Comparison of ENCODE assay signal across 1 cellular context in the genomic region with DNA sequence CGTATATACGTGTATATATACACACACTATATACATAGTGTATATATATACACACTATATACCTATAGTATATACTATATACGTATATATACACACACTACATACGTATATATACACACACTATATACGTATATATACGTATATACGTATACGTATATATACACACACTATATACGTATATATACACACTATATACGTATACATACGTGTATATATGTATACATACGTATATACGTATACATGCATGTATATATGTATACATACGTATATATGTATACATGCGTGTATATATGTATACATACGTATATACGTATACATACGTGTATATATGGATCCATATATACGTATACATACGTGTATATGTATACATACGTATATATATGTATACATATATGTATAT.
A peak's percentile ranks its signal among the peaks of the same experiment; 100 is the strongest.
TF ChIP-seq lines count a peak whose summit lies in the region.

No MANE protein-coding gene starts in this region.

TF ChIP-seq in K562, 482 proteins besides CTCF, POLR2A, EP300 and RAD21 (continued from another document and continues in another):
- TF ChIP-seq, protein P1, sequence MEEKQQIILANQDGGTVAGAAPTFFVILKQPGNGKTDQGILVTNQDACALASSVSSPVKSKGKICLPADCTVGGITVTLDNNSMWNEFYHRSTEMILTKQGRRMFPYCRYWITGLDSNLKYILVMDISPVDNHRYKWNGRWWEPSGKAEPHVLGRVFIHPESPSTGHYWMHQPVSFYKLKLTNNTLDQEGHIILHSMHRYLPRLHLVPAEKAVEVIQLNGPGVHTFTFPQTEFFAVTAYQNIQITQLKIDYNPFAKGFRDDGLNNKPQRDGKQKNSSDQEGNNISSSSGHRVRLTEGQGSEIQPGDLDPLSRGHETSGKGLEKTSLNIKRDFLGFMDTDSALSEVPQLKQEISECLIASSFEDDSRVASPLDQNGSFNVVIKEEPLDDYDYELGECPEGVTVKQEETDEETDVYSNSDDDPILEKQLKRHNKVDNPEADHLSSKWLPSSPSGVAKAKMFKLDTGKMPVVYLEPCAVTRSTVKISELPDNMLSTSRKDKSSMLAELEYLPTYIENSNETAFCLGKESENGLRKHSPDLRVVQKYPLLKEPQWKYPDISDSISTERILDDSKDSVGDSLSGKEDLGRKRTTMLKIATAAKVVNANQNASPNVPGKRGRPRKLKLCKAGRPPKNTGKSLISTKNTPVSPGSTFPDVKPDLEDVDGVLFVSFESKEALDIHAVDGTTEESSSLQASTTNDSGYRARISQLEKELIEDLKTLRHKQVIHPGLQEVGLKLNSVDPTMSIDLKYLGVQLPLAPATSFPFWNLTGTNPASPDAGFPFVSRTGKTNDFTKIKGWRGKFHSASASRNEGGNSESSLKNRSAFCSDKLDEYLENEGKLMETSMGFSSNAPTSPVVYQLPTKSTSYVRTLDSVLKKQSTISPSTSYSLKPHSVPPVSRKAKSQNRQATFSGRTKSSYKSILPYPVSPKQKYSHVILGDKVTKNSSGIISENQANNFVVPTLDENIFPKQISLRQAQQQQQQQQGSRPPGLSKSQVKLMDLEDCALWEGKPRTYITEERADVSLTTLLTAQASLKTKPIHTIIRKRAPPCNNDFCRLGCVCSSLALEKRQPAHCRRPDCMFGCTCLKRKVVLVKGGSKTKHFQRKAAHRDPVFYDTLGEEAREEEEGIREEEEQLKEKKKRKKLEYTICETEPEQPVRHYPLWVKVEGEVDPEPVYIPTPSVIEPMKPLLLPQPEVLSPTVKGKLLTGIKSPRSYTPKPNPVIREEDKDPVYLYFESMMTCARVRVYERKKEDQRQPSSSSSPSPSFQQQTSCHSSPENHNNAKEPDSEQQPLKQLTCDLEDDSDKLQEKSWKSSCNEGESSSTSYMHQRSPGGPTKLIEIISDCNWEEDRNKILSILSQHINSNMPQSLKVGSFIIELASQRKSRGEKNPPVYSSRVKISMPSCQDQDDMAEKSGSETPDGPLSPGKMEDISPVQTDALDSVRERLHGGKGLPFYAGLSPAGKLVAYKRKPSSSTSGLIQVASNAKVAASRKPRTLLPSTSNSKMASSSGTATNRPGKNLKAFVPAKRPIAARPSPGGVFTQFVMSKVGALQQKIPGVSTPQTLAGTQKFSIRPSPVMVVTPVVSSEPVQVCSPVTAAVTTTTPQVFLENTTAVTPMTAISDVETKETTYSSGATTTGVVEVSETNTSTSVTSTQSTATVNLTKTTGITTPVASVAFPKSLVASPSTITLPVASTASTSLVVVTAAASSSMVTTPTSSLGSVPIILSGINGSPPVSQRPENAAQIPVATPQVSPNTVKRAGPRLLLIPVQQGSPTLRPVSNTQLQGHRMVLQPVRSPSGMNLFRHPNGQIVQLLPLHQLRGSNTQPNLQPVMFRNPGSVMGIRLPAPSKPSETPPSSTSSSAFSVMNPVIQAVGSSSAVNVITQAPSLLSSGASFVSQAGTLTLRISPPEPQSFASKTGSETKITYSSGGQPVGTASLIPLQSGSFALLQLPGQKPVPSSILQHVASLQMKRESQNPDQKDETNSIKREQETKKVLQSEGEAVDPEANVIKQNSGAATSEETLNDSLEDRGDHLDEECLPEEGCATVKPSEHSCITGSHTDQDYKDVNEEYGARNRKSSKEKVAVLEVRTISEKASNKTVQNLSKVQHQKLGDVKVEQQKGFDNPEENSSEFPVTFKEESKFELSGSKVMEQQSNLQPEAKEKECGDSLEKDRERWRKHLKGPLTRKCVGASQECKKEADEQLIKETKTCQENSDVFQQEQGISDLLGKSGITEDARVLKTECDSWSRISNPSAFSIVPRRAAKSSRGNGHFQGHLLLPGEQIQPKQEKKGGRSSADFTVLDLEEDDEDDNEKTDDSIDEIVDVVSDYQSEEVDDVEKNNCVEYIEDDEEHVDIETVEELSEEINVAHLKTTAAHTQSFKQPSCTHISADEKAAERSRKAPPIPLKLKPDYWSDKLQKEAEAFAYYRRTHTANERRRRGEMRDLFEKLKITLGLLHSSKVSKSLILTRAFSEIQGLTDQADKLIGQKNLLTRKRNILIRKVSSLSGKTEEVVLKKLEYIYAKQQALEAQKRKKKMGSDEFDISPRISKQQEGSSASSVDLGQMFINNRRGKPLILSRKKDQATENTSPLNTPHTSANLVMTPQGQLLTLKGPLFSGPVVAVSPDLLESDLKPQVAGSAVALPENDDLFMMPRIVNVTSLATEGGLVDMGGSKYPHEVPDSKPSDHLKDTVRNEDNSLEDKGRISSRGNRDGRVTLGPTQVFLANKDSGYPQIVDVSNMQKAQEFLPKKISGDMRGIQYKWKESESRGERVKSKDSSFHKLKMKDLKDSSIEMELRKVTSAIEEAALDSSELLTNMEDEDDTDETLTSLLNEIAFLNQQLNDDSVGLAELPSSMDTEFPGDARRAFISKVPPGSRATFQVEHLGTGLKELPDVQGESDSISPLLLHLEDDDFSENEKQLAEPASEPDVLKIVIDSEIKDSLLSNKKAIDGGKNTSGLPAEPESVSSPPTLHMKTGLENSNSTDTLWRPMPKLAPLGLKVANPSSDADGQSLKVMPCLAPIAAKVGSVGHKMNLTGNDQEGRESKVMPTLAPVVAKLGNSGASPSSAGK (IDR thresholded peaks at IDR 0.05), result no peak
- peak; percentile 98 for TF ChIP-seq OTX1 (CRISPR knock-in tag; IDR thresholded peaks at IDR 0.05)
- TF ChIP-seq MEF2D (tag; conservative IDR thresholded peaks at IDR 0.05; ENCODE audit: low read depth), result no peak
- TF ChIP-seq ILF3 (IDR thresholded peaks at IDR 0.05; ENCODE audit: borderline replicate concordance), result no peak
- TF ChIP-seq LCOR (CRISPR knock-in tag; IDR thresholded peaks at IDR 0.05), result no peak
- TF ChIP-seq, protein P2, sequence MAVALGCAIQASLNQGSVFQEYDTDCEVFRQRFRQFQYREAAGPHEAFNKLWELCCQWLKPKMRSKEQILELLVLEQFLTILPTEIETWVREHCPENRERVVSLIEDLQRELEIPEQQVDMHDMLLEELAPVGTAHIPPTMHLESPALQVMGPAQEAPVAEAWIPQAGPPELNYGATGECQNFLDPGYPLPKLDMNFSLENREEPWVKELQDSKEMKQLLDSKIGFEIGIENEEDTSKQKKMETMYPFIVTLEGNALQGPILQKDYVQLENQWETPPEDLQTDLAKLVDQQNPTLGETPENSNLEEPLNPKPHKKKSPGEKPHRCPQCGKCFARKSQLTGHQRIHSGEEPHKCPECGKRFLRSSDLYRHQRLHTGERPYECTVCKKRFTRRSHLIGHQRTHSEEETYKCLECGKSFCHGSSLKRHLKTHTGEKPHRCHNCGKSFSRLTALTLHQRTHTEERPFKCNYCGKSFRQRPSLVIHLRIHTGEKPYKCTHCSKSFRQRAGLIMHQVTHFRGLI (CRISPR knock-in tag; IDR thresholded peaks at IDR 0.05), result peak; percentile 98
- TF ChIP-seq, protein P3, sequence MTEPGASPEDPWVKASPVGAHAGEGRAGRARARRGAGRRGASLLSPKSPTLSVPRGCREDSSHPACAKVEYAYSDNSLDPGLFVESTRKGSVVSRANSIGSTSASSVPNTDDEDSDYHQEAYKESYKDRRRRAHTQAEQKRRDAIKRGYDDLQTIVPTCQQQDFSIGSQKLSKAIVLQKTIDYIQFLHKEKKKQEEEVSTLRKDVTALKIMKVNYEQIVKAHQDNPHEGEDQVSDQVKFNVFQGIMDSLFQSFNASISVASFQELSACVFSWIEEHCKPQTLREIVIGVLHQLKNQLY (CRISPR knock-in tag; conservative IDR thresholded peaks at IDR 0.05), result peak in 1 of 2 experiments; percentile 83; a peak in 1 of 4 replicates
- TF ChIP-seq, protein P4, sequence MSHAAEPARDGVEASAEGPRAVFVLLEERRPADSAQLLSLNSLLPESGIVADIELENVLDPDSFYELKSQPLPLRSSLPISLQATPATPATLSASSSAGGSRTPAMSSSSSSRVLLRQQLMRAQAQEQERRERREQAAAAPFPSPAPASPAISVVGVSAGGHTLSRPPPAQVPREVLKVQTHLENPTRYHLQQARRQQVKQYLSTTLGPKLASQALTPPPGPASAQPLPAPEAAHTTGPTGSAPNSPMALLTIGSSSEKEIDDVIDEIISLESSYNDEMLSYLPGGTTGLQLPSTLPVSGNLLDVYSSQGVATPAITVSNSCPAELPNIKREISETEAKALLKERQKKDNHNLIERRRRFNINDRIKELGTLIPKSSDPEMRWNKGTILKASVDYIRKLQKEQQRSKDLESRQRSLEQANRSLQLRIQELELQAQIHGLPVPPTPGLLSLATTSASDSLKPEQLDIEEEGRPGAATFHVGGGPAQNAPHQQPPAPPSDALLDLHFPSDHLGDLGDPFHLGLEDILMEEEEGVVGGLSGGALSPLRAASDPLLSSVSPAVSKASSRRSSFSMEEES (CRISPR knock-in tag; IDR thresholded peaks at IDR 0.05), result peak; percentile 29; the same call in 1 of the 2 replicates
- TF ChIP-seq ZNF253 (CRISPR knock-in tag; conservative IDR thresholded peaks at IDR 0.05), result peak; percentile 94
- TF ChIP-seq, protein P5, sequence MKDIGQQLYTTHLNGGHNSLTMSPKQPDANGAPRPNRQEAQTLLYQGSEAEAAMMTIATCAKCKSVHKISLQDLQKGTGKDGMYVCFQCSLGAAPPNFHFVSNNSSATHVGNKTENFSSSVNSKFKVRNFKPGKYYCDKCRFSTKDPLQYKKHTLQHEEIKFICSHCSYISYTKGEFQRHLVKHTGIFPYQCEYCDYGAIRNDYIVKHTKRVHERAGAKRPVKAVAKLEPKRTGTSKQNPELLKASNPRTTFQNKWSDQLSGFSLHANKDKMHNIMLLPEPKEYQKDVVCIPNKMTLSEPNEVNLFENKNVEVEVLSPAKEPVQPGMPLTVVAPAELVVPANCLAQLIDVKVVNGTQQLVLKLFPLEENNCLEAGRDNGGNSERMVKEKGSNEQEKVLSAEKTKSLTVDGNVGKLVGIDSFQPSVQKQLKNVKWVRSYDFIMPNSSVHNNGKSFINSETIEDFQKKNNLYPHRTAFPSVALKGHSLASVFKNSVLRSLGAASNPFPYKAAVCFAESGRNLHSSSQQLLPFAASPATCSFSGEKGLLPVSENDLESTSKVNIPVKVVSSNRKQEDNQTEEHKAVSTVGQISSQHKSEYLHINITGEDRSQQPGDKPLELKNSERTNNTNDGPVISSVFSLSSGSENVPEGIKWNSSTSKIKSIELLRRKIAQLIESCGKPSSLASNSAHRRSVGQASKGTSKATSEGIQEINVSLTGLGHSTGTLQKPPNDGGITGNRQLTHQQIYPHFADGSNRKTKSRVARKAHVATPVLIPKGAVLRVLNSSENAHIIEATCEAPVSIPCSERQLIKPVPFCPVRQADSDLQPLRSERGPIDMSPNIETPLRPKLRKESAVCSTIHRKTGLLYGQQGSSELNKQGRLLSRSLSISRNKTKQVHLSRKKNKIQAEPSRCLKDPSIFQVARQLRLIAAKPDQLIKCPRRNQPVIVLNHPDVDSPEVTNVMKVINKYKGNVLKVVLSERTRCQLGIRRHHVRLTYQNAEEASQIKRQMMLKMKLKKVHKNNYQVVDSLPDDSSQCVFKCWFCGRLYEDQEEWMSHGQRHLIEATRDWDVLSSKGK (CRISPR knock-in tag; IDR thresholded peaks at IDR 0.05), result peak; percentile 76; the same call in 1 of the 2 replicates
- peak; percentile 62; the same call in 1 of the 2 replicates for TF ChIP-seq ZNF354B (CRISPR knock-in tag; IDR thresholded peaks at IDR 0.05)
- TF ChIP-seq EP400 (IDR thresholded peaks at IDR 0.05), result peak; percentile 27; the same call in 1 of the 2 replicates
- peak; percentile 92 for TF ChIP-seq ZNF79 (CRISPR knock-in tag; IDR thresholded peaks at IDR 0.05; ENCODE audit: low read depth)
- TF ChIP-seq, protein P6, sequence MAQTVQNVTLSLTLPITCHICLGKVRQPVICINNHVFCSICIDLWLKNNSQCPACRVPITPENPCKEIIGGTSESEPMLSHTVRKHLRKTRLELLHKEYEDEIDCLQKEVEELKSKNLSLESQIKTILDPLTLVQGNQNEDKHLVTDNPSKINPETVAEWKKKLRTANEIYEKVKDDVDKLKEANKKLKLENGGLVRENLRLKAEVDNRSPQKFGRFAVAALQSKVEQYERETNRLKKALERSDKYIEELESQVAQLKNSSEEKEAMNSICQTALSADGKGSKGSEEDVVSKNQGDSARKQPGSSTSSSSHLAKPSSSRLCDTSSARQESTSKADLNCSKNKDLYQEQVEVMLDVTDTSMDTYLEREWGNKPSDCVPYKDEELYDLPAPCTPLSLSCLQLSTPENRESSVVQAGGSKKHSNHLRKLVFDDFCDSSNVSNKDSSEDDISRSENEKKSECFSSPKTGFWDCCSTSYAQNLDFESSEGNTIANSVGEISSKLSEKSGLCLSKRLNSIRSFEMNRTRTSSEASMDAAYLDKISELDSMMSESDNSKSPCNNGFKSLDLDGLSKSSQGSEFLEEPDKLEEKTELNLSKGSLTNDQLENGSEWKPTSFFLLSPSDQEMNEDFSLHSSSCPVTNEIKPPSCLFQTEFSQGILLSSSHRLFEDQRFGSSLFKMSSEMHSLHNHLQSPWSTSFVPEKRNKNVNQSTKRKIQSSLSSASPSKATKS (CRISPR knock-in tag; IDR thresholded peaks at IDR 0.05), result peak; percentile 96
- peak; percentile 86; the same call in 1 of the 2 replicates for TF ChIP-seq RFX7 (CRISPR knock-in tag; IDR thresholded peaks at IDR 0.05)
- peak; percentile 91 for TF ChIP-seq ZNF785 (CRISPR knock-in tag; IDR thresholded peaks at IDR 0.05)
- peak; percentile 94 for TF ChIP-seq HMG20B (CRISPR knock-in tag; IDR thresholded peaks at IDR 0.05)
- TF ChIP-seq, protein P7, sequence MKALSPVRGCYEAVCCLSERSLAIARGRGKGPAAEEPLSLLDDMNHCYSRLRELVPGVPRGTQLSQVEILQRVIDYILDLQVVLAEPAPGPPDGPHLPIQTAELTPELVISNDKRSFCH (CRISPR knock-in tag; IDR thresholded peaks at IDR 0.05), result peak; percentile 94
- TF ChIP-seq, protein P7 (tag; IDR thresholded peaks at IDR 0.05), result peak; percentile 82; the same call in 1 of the 2 replicates
- TF ChIP-seq, protein P8, sequence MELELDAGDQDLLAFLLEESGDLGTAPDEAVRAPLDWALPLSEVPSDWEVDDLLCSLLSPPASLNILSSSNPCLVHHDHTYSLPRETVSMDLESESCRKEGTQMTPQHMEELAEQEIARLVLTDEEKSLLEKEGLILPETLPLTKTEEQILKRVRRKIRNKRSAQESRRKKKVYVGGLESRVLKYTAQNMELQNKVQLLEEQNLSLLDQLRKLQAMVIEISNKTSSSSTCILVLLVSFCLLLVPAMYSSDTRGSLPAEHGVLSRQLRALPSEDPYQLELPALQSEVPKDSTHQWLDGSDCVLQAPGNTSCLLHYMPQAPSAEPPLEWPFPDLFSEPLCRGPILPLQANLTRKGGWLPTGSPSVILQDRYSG (tag; conservative IDR thresholded peaks at IDR 0.05; ENCODE audit: low read depth), result peak; percentile 49; the same call in 1 of the 2 replicates
- peak; percentile 93 for TF ChIP-seq RHOXF2B (CRISPR knock-in tag; conservative IDR thresholded peaks at IDR 0.05)
- peak; percentile 99 for TF ChIP-seq ZNF76 (CRISPR knock-in tag; IDR thresholded peaks at IDR 0.05; ENCODE audit: borderline replicate concordance)
- no peak for TF ChIP-seq CC2D1A (IDR thresholded peaks at IDR 0.05)
- no peak for TF ChIP-seq NFIC (IDR thresholded peaks at IDR 0.05)
- 0 out of 2 replicates have a peak, but pooled peaks have one; percentile 10 for TF ChIP-seq ESRRB (CRISPR knock-in tag; IDR thresholded peaks at IDR 0.05; ENCODE audit: borderline replicate concordance)
- peak; percentile 76 for TF ChIP-seq ETS2 (tag; IDR thresholded peaks at IDR 0.05; ENCODE audit: borderline replicate concordance, poor library complexity, severe bottlenecking)
- peak; percentile 94 for TF ChIP-seq ZNF77 (CRISPR knock-in tag; IDR thresholded peaks at IDR 0.05)
- TF ChIP-seq GATAD2B (IDR thresholded peaks at IDR 0.05; ENCODE audit: borderline replicate concordance), result no peak
